In the genomic region with DNA sequence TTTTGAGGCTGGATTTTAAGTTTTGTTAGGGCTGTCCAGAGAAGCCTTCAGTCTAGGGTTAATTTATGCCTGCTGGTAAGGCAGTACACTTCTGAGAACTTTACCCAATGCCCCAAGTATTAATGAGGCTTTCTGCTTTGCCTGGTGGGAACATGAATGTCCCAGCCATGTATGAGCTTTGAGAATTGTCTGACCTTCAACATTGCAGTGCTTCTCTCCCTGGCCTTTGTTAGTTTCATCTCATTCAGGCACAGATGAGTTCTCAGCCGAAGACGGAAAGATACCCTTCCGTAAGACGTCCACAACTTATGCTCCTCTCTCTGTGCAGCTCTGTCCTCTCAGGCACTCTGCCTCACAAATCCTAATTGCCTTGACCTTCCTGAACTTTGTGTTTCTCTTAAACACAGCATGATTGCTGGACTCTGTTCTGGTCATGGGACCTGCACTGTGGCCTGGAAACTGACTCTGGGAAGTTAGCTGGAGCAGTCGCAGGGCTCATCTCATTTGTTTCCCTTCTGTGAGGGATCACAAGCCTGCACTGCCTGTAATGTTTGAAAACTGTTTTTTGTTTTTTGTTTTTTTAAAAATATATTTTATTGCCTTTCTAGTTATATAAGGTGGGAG, we compare ENCODE assay signal across 1 cellular context.
TF ChIP-seq lines count a peak whose summit lies in the region.

No MANE protein-coding gene starts in this region.

TF ChIP-seq in HepG2, 621 proteins besides CTCF, POLR2A, EP300 and RAD21 (continues in another document):
- no peak for TF ChIP-seq PBX2 (CRISPR knock-in tag; IDR thresholded peaks at IDR 0.05)
- no peak for TF ChIP-seq SETDB1 (CRISPR knock-in tag; IDR thresholded peaks at IDR 0.05; ENCODE audit: borderline replicate concordance)
- TF ChIP-seq ZNF124 (CRISPR knock-in tag; IDR thresholded peaks at IDR 0.05) = 0 out of 2 replicates have a peak, but pooled peaks have one; percentile 74
- TF ChIP-seq ETS1 (CRISPR knock-in tag; IDR thresholded peaks at IDR 0.05) = no peak
- TF ChIP-seq ZNF644 (CRISPR knock-in tag; IDR thresholded peaks at IDR 0.05; ENCODE audit: low read depth) = peak; percentile 69
- no peak for TF ChIP-seq ZNF326 (CRISPR knock-in tag; IDR thresholded peaks at IDR 0.05; ENCODE audit: borderline replicate concordance)
- TF ChIP-seq, protein P1, sequence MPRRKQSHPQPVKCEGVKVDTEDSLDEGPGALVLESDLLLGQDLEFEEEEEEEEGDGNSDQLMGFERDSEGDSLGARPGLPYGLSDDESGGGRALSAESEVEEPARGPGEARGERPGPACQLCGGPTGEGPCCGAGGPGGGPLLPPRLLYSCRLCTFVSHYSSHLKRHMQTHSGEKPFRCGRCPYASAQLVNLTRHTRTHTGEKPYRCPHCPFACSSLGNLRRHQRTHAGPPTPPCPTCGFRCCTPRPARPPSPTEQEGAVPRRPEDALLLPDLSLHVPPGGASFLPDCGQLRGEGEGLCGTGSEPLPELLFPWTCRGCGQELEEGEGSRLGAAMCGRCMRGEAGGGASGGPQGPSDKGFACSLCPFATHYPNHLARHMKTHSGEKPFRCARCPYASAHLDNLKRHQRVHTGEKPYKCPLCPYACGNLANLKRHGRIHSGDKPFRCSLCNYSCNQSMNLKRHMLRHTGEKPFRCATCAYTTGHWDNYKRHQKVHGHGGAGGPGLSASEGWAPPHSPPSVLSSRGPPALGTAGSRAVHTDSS (CRISPR knock-in tag; conservative IDR thresholded peaks at IDR 0.05) = no peak
- TF ChIP-seq ZNF788 (CRISPR knock-in tag; IDR thresholded peaks at IDR 0.05; ENCODE audit: borderline replicate concordance) = peak; percentile 53; the same call in 1 of the 2 replicates
- peak; percentile 57; the same call in 1 of the 2 replicates for TF ChIP-seq ETV5 (CRISPR knock-in tag; IDR thresholded peaks at IDR 0.05; ENCODE audit: borderline replicate concordance)
- TF ChIP-seq MED1 (CRISPR knock-in tag; IDR thresholded peaks at IDR 0.05) = peak; percentile 89
- TF ChIP-seq SP4 (CRISPR knock-in tag; IDR thresholded peaks at IDR 0.05) = no peak
- no peak for TF ChIP-seq ZNF720 (CRISPR knock-in tag; IDR thresholded peaks at IDR 0.05)
- TF ChIP-seq CBX1 (IDR thresholded peaks at IDR 0.05; ENCODE audit: low read depth) = no peak
- peak; percentile 67 for TF ChIP-seq SIX1 (CRISPR knock-in tag; IDR thresholded peaks at IDR 0.05; ENCODE audit: borderline replicate concordance)
- TF ChIP-seq NFE2L2 (IDR thresholded peaks at IDR 0.05; ENCODE audit: low read length) = no peak
- TF ChIP-seq ZNF724P (CRISPR knock-in tag; IDR thresholded peaks at IDR 0.05; ENCODE audit: borderline replicate concordance) = no peak
- no peak for TF ChIP-seq ZBTB14 (CRISPR knock-in tag; IDR thresholded peaks at IDR 0.05)
- TF ChIP-seq ZNF253 (CRISPR knock-in tag; IDR thresholded peaks at IDR 0.05; ENCODE audit: borderline replicate concordance) = no peak
- peak; percentile 90 for TF ChIP-seq ESRRA (CRISPR knock-in tag; IDR thresholded peaks at IDR 0.05; ENCODE audit: low read depth)
- no peak for TF ChIP-seq ZNF766 (CRISPR knock-in tag; IDR thresholded peaks at IDR 0.05; ENCODE audit: borderline replicate concordance)
- TF ChIP-seq HNF4A (CRISPR knock-in tag; IDR thresholded peaks at IDR 0.05) = peak; percentile 99
- no peak for TF ChIP-seq ZNF160 (CRISPR knock-in tag; IDR thresholded peaks at IDR 0.05)
- TF ChIP-seq, protein P2, sequence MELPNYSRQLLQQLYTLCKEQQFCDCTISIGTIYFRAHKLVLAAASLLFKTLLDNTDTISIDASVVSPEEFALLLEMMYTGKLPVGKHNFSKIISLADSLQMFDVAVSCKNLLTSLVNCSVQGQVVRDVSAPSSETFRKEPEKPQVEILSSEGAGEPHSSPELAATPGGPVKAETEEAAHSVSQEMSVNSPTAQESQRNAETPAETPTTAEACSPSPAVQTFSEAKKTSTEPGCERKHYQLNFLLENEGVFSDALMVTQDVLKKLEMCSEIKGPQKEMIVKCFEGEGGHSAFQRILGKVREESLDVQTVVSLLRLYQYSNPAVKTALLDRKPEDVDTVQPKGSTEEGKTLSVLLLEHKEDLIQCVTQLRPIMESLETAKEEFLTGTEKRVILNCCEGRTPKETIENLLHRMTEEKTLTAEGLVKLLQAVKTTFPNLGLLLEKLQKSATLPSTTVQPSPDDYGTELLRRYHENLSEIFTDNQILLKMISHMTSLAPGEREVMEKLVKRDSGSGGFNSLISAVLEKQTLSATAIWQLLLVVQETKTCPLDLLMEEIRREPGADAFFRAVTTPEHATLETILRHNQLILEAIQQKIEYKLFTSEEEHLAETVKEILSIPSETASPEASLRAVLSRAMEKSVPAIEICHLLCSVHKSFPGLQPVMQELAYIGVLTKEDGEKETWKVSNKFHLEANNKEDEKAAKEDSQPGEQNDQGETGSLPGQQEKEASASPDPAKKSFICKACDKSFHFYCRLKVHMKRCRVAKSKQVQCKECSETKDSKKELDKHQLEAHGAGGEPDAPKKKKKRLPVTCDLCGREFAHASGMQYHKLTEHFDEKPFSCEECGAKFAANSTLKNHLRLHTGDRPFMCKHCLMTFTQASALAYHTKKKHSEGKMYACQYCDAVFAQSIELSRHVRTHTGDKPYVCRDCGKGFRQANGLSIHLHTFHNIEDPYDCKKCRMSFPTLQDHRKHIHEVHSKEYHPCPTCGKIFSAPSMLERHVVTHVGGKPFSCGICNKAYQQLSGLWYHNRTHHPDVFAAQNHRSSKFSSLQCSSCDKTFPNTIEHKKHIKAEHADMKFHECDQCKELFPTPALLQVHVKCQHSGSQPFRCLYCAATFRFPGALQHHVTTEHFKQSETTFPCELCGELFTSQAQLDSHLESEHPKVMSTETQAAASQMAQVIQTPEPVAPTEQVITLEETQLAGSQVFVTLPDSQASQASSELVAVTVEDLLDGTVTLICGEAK (IDR thresholded peaks at IDR 0.05) = no peak
- TF ChIP-seq, protein P2 (CRISPR knock-in tag; IDR thresholded peaks at IDR 0.05) = no peak
- TF ChIP-seq TOPORS (CRISPR knock-in tag; IDR thresholded peaks at IDR 0.05) = no peak
- no peak for TF ChIP-seq ATRX (CRISPR knock-in tag; IDR thresholded peaks at IDR 0.05; ENCODE audit: borderline replicate concordance)
- no peak for TF ChIP-seq ZNF672 (CRISPR knock-in tag; IDR thresholded peaks at IDR 0.05)
- TF ChIP-seq WIZ (CRISPR knock-in tag; IDR thresholded peaks at IDR 0.05) = no peak
- no peak for TF ChIP-seq SOX13 (IDR thresholded peaks at IDR 0.05)
- TF ChIP-seq SOX13 (CRISPR knock-in tag; conservative IDR thresholded peaks at IDR 0.05 in 1 of 2, IDR thresholded peaks at IDR 0.05 in 1 of 2) = peak in 1 of 2 experiments; percentile 81; a peak in 2 of 4 replicates
- no peak for TF ChIP-seq ELF4 (CRISPR knock-in tag; IDR thresholded peaks at IDR 0.05; ENCODE audit: borderline replicate concordance)
- TF ChIP-seq NFYC (CRISPR knock-in tag; IDR thresholded peaks at IDR 0.05) = no peak
- no peak; the same call in 1 of the 2 replicates for TF ChIP-seq RFXANK (CRISPR knock-in tag; IDR thresholded peaks at IDR 0.05)
- peak; percentile 91 for TF ChIP-seq HOMEZ (CRISPR knock-in tag; IDR thresholded peaks at IDR 0.05; ENCODE audit: low read depth)
- TF ChIP-seq TOE1 (CRISPR knock-in tag; IDR thresholded peaks at IDR 0.05) = no peak
- TF ChIP-seq, protein P3, sequence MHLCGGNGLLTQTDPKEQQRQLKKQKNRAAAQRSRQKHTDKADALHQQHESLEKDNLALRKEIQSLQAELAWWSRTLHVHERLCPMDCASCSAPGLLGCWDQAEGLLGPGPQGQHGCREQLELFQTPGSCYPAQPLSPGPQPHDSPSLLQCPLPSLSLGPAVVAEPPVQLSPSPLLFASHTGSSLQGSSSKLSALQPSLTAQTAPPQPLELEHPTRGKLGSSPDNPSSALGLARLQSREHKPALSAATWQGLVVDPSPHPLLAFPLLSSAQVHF (CRISPR knock-in tag; IDR thresholded peaks at IDR 0.05) = no peak
- TF ChIP-seq ZNF232 (CRISPR knock-in tag; IDR thresholded peaks at IDR 0.05; ENCODE audit: borderline replicate concordance) = no peak
- no peak for TF ChIP-seq ATF6 (CRISPR knock-in tag; conservative IDR thresholded peaks at IDR 0.05)
